In genomic region chr10:122162566-122163181, GRCh38 we compare ENCODE assay signal across 10 cellular contexts.
DNase-seq lines count a peak whose midpoint lies in the region; ATAC-seq, FAIRE-seq and TF ChIP-seq lines count a peak whose summit lies in the region.
"Had no signal": no experiment of that assay in that cellular context is flagged by ENCODE, and none has a peak within 500 bp of the region (broad histone marks: within the 10 kb centered on the region; RNA-seq: fewer than 3 reads in every experiment).

No MANE protein-coding gene starts in this region.

- no peak for FAIRE-seq in RCC 7860 (lab: Jason Lieb, UNC)

- TF ChIP-seq CTCF in left ventricle myocardium inferior (IDR thresholded peaks at IDR 0.05; ENCODE audit: borderline replicate concordance) = no peak
- TF ChIP-seq CTCF in retinal pigment epithelial cell (conservative IDR thresholded peaks at IDR 0.05; ENCODE audit: low read depth, low read length) = no peak
- no peak for TF ChIP-seq CTCF in GM13976 (IDR thresholded peaks at IDR 0.05; ENCODE audit: borderline replicate concordance, control extremely low read depth, extremely low read depth, insufficient read depth, missing control alignments)

- DNase-seq in G401 (ENCODE audit: low spot score) = peak; percentile 69
- DNase-seq in left ventricle myocardium inferior = no peak
- DNase-seq in retinal pigment epithelial cell (ENCODE audit: low read depth) = no peak
- DNase-seq in NCI-H187 treated with DMSO at 0.1 percent for 48 hours (lab: John Stamatoyannopoulos, UW) = no peak
- DNase-seq in GM13976 (ENCODE audit: low spot score) = no peak
- no peak for DNase-seq in RCC 7860 (ENCODE audit: low spot score)
- DNase-seq: activated CD8-positive, alpha-beta memory T cell treated with anti-CD3 and anti-CD28 coated beads, Interleukin-2, amount 50 U/mL, for 4 hours; RPMI8226 had no signal

- peak overlapping the region; percentile 4 for H3K27ac ChIP-seq in left ventricle myocardium inferior (replicated peaks)

- in situ Hi-C loops in G401 (cut with HindIII; ENCODE audit: low sequenced_read_pairs) (no loop called here), GM13976 (cut with MboI; ENCODE audit: low sequenced_read_pairs, unreplicated experiment) (no loop called here)

- H3K9me3 ChIP-seq in left ventricle myocardium inferior (replicated peaks) = no peaks in the 10 kb centered on the region

- peak; percentile 68 for ATAC-seq in SK-N-SH treated with all-trans-retinoic acid at 6 μM for 48 hours
- no peak for ATAC-seq in GM18873 (IDR thresholded peaks at IDR 0.05; ENCODE audit: low FRiP score, unreplicated experiment)

- intact Hi-C loops in left ventricle myocardium inferior (cut with micrococcal nuclease) = no loop called here

- peaks cover 71% of the 10 kb centered on the region for H3K4me1 ChIP-seq in left ventricle myocardium inferior

- H3K4me3 ChIP-seq in left ventricle myocardium inferior (peak overlapping the region; percentile 60), retinal pigment epithelial cell (ENCODE audit: low read length) (peak overlapping the region; percentile 61)

- peaks cover 20% of the 10 kb centered on the region for H3K36me3 ChIP-seq in left ventricle myocardium inferior

- no peaks in the 10 kb centered on the region for H3K27me3 ChIP-seq in left ventricle myocardium inferior (ENCODE audit: low read depth)

TF ChIP-seq in SK-N-SH treated with all-trans-retinoic acid at 6 μM for 48 hours, 23 proteins besides CTCF, POLR2A, EP300 and RAD21:
- no peak for TF ChIP-seq BACH2 (CRISPR knock-in tag; IDR thresholded peaks at IDR 0.05; ENCODE audit: borderline replicate concordance)
- no peak for TF ChIP-seq TSHZ2 (CRISPR knock-in tag; IDR thresholded peaks at IDR 0.05)
- no peak for TF ChIP-seq ZNF8 (CRISPR knock-in tag; IDR thresholded peaks at IDR 0.05)
- TF ChIP-seq OSR1 (CRISPR knock-in tag; IDR thresholded peaks at IDR 0.05) = no peak
- no peak for TF ChIP-seq ZFP3 (CRISPR knock-in tag; IDR thresholded peaks at IDR 0.05)
- TF ChIP-seq CSRNP3 (CRISPR knock-in tag; IDR thresholded peaks at IDR 0.05) = no peak
- TF ChIP-seq ARNTL (CRISPR knock-in tag; IDR thresholded peaks at IDR 0.05; ENCODE audit: borderline replicate concordance, low read depth) = no peak
